ENCODE assay signal across 1 cellular context in the genomic region with DNA sequence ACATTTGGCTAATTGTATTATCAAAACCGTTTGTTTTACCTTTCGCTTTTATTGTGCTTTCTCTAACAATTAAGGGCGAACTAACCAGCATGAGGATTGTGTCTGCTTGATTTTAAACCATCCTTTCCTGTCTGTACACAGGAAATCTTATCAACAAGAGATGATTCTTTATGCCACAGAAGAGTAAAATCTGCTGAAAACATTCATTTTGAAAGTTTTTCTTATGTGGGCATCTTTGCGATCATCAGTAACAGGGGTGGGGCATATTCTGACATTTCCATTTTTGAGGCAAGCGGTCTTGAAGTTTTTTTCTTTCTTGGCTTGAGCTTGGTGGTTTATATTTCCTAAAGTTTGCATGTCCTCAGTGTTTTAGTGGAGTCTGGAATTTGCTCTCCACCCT.
TF ChIP-seq lines count a peak whose summit lies in the region.

No MANE protein-coding gene starts in this region.

TF ChIP-seq in GM12878, 131 proteins besides CTCF, POLR2A, EP300 and RAD21:
- TF ChIP-seq NFIC (IDR thresholded peaks at IDR 0.05; ENCODE audit: low read depth, low read length) (peak; percentile 50), POLR2AphosphoS5 (IDR thresholded peaks at IDR 0.05; ENCODE audit: low read length) (peak; percentile 26; the same call in 1 of the 2 replicates), JUNB (IDR thresholded peaks at IDR 0.05) (peak; percentile 47; the same call in 1 of the 2 replicates), RUNX3 (IDR thresholded peaks at IDR 0.05; ENCODE audit: low read length) (0 out of 2 replicates have a peak, but pooled peaks have one; percentile 26), TBL1XR1 (IDR thresholded peaks at IDR 0.05; ENCODE audit: low read depth, low read length) (no peak)
